In the genomic region with DNA sequence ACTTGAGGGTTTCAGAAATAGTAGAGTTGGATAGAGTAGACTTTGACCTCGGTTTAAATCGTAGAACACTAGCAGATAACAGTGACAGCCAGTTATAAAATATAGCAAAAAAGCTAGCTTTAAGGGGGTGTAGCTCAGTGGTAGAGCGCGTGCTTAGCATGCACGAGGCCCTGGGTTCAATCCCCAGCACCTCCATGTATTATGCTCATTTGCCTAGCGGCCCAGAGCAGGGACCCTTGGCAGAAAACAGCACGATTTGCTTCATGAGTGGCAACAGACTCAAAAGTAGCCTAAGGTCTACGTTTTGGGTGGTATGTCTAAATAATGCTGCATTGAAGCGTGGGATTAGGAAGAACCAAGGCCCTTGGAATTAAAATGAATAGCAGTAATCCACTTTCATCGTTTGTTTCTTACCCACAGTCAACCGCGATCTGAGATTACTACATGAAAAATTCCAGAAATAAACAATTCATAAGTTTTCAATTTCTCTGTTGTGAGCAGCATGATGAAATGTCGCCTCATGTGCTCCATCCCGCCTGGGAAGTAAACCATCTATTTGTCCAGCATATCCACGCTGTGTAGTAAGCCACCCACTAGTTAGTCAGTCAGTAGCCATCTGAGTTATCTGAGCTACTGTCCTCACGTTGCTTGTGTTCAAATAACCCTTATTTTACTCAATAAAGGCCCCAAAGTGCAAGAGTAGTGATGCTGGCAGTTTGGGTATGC, we compare ENCODE assay signal across 1 cellular context.
A peak's percentile ranks its signal among the peaks of the same experiment; 100 is the strongest.
TF ChIP-seq lines count a peak whose summit lies in the region.

No MANE protein-coding gene starts in this region.

TF ChIP-seq in HepG2, 621 proteins besides CTCF, POLR2A, EP300 and RAD21 (continued from another document):
- TF ChIP-seq, protein P1, sequence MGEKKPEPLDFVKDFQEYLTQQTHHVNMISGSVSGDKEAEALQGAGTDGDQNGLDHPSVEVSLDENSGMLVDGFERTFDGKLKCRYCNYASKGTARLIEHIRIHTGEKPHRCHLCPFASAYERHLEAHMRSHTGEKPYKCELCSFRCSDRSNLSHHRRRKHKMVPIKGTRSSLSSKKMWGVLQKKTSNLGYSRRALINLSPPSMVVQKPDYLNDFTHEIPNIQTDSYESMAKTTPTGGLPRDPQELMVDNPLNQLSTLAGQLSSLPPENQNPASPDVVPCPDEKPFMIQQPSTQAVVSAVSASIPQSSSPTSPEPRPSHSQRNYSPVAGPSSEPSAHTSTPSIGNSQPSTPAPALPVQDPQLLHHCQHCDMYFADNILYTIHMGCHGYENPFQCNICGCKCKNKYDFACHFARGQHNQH (CRISPR knock-in tag; IDR thresholded peaks at IDR 0.05): no peak
- TF ChIP-seq ZNF331 (CRISPR knock-in tag; IDR thresholded peaks at IDR 0.05) (peak; percentile 36; the same call in 1 of the 2 replicates), NFKBIZ (CRISPR knock-in tag; IDR thresholded peaks at IDR 0.05) (no peak), ZNF775 (CRISPR knock-in tag; IDR thresholded peaks at IDR 0.05; ENCODE audit: borderline replicate concordance) (no peak), ISL2 (CRISPR knock-in tag; IDR thresholded peaks at IDR 0.05) (0 out of 2 replicates have a peak, but pooled peaks have one; percentile 16), MTA1 (CRISPR knock-in tag; IDR thresholded peaks at IDR 0.05; ENCODE audit: borderline replicate concordance) (no peak)
- TF ChIP-seq, protein P2, sequence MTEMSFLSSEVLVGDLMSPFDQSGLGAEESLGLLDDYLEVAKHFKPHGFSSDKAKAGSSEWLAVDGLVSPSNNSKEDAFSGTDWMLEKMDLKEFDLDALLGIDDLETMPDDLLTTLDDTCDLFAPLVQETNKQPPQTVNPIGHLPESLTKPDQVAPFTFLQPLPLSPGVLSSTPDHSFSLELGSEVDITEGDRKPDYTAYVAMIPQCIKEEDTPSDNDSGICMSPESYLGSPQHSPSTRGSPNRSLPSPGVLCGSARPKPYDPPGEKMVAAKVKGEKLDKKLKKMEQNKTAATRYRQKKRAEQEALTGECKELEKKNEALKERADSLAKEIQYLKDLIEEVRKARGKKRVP (CRISPR knock-in tag; IDR thresholded peaks at IDR 0.05): 0 out of 4 replicates have a peak, but pooled peaks of 1 of the 2 experiments have one; percentile 29
